ENCODE assay signal across 11 cellular contexts in the genomic region with DNA sequence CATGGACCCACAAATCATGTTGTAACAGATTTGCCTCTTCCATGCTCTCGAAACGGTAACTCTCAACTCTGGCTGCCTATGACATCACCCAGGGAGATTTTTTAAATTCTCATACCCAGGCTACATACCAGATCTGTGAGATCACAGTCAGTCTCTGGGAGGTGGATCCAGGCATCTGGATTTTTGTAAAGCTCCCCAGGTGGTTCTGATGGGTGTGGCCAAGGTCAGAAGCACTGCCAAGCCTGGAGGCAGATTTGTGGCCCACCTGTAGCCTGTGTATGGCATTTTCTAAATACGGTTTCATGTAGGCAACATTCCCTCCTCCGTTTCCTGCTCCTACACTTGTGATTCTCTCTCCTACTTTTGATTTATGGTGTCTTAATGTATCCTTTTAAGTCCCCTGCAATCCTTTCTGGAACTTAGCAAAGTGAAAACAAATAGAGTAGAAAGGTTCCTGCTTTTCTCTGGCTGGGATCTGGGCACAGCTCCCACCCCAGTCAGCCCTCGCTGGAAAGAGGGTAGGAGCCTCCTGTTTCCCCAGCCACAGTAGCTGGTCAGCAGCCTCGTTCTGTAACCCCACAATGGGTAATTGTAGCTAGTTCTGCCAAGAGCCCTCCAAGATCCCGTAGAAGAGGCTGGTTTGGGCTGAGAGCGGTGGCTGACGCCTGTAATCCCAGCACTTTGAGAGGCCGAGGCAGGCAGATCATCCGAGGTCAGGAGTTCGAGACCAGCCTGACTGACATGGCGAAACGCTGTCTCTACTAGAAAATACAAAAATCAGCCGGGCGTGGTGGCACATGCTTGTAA.
DNase-seq lines count a peak whose midpoint lies in the region; ATAC-seq and TF ChIP-seq lines count a peak whose summit lies in the region.
"Had no signal": no experiment of that assay in that cellular context is flagged by ENCODE, and none has a peak within 500 bp of the region (broad histone marks: within the 10 kb centered on the region; RNA-seq: fewer than 3 reads in every experiment).

No MANE protein-coding gene starts in this region.

- H3K36me3 ChIP-seq in HUES6 (ENCODE audit: control insufficient read depth, insufficient read depth, low read length) (no peaks in the 10 kb centered on the region), mesendoderm (ENCODE audit: control insufficient read depth, insufficient read depth, low read length) (no peaks in the 10 kb centered on the region)
- H3K36me3 ChIP-seq: gastrocnemius medialis had no signal

- no peak overlapping the region for H3K4me2 ChIP-seq in mesendoderm (ENCODE audit: low read length)

- no peak overlapping the region for H3K27ac Mint-ChIP-seq in activated T-helper 17 cell treated with anti-CD3 and anti-CD28 coated beads, Interleukin-2, amount 50 U/mL, for 72 hours

- in situ Hi-C loops in ACHN (cut with HindIII; ENCODE audit: low pct_ligation_motif_present, low pct_unique_long_range_greater_than_20kb, low sequenced_read_pairs) = no loop called here

- H2BK5ac ChIP-seq in mesendoderm (ENCODE audit: low read length) = no peak overlapping the region

- no peaks in the 10 kb centered on the region for H3K9me3 Mint-ChIP-seq in activated T-helper 17 cell treated with anti-CD3 and anti-CD28 coated beads, Interleukin-2, amount 50 U/mL, for 72 hours

- H3K36me3 Mint-ChIP-seq in activated T-helper 17 cell treated with anti-CD3 and anti-CD28 coated beads, Interleukin-2, amount 50 U/mL, for 72 hours (ENCODE audit: low read depth) = no peaks in the 10 kb centered on the region

- H3K4me1 Mint-ChIP-seq in activated T-helper 17 cell treated with anti-CD3 and anti-CD28 coated beads, Interleukin-2, amount 50 U/mL, for 72 hours = no peaks in the 10 kb centered on the region

- H4K8ac ChIP-seq in mesendoderm (ENCODE audit: low read depth, low read length) = no peak overlapping the region

- H2BK15ac ChIP-seq in mesendoderm (replicated peaks; ENCODE audit: low read depth) = no peak overlapping the region

- WGBS in mesendoderm (ENCODE audit: extremely low coverage, insufficient coverage, low lambda C conversion rate) = no CpG with 5 or more reads among the region's 16 CpGs

- no peak overlapping the region for H3K4me3 ChIP-seq in HUES6 (ENCODE audit: low read depth, low read length)
- no peak overlapping the region for H3K4me3 ChIP-seq in cardiac fibroblast (replicated peaks in 1 of 2; ENCODE audit: low read depth in 2 of 2, low read length in 2 of 2)
- no peak overlapping the region for H3K4me3 ChIP-seq in mesendoderm (ENCODE audit: low read length)
- H3K4me3 ChIP-seq: gastrocnemius medialis had no signal

- H2BK120ac ChIP-seq in mesendoderm (ENCODE audit: low read depth, low read length) = no peak overlapping the region

- H3K23ac ChIP-seq in mesendoderm (ENCODE audit: low read length) = no peak overlapping the region

- DNase-seq in ACHN (peak; percentile 94), cardiac fibroblast (ENCODE audit: low read depth in 2 of 2) (peak; percentile 70 to 90), mesendoderm (peak; percentile 98), KG1 (lab: John Stamatoyannopoulos, UW) (no peak), DMS53 (lab: John Stamatoyannopoulos, UW) (no peak)
- DNase-seq in activated T-cell treated with anti-CD3 and anti-CD28 coated beads, Interleukin-2, amount 50 U/mL, for 1 hour = no peak
- DNase-seq: DND-41; gastrocnemius medialis; stimulated activated CD4-positive, alpha-beta T cell treated with anti-CD3 and anti-CD28 coated beads, Interleukin-2, amount 100 ng/mL, for 48 hours had no signal

- H3K79me2 ChIP-seq in mesendoderm (ENCODE audit: control insufficient read depth, insufficient read depth, low read length) = no peaks in the 10 kb centered on the region

- no peak overlapping the region for H3K18ac ChIP-seq in mesendoderm (ENCODE audit: low read length)

- no peak overlapping the region for H3K4ac ChIP-seq in mesendoderm (ENCODE audit: low read depth, low read length)

- H3K9ac ChIP-seq in HUES6 (ENCODE audit: low read length) (peak overlapping the region; percentile 66), mesendoderm (ENCODE audit: low read length) (no peak overlapping the region)

- no peaks in the 10 kb centered on the region for H3K9me3 ChIP-seq in HUES6 (ENCODE audit: control insufficient read depth, insufficient read depth, low read depth, low read length)
- H3K9me3 ChIP-seq: gastrocnemius medialis had no signal

- H3K27ac ChIP-seq in HUES6 (ENCODE audit: low read depth, low read length) (peak overlapping the region; percentile 81), mesendoderm (ENCODE audit: low read depth, low read length) (no peak overlapping the region)
- H3K27ac ChIP-seq: gastrocnemius medialis had no signal

- no peak for ATAC-seq in activated T-helper 17 cell treated with anti-CD3 and anti-CD28 coated beads, Interleukin-2, amount 50 U/mL, for 72 hours (replicated peaks)

- peaks cover 17% of the 10 kb centered on the region for H3K27me3 Mint-ChIP-seq in activated T-helper 17 cell treated with anti-CD3 and anti-CD28 coated beads, Interleukin-2, amount 50 U/mL, for 72 hours

- H3K56ac ChIP-seq in mesendoderm (ENCODE audit: low read length) = peak overlapping the region; percentile 25

- H3K79me1 ChIP-seq in mesendoderm (ENCODE audit: low read length) = no peaks in the 10 kb centered on the region

- H2AK5ac ChIP-seq in mesendoderm (ENCODE audit: low read length) = no peak overlapping the region

- TF ChIP-seq CTCF in cardiac fibroblast (IDR thresholded peaks at IDR 0.05; ENCODE audit: low read depth, low read length) = no peak

- no peak overlapping the region for H3K4me3 Mint-ChIP-seq in activated T-helper 17 cell treated with anti-CD3 and anti-CD28 coated beads, Interleukin-2, amount 50 U/mL, for 72 hours

- no peaks in the 10 kb centered on the region for H3K27me3 ChIP-seq in HUES6 (ENCODE audit: control insufficient read depth, insufficient read depth, low read length)
- no peaks in the 10 kb centered on the region for H3K27me3 ChIP-seq in mesendoderm (ENCODE audit: insufficient read depth, low read length, poor library complexity)
- H3K27me3 ChIP-seq: gastrocnemius medialis had no signal

- H3K4me1 ChIP-seq in HUES6 (ENCODE audit: control insufficient read depth, insufficient read depth, low read length) = peaks cover 58% of the 10 kb centered on the region
- peaks cover 18% of the 10 kb centered on the region for H3K4me1 ChIP-seq in mesendoderm (ENCODE audit: control insufficient read depth, low read depth, low read length)

- H4K5ac ChIP-seq in mesendoderm (ENCODE audit: low read length) = no peak overlapping the region

Comparison
In these comparisons a context has a peak if more than half of its experiments do, and no peak if none do; other contexts are left out.
1. DNase-seq: peak in ACHN (single experiment), cardiac fibroblast (2 of 2) and mesendoderm (single experiment); none in activated T-cell treated with anti-CD3 and anti-CD28 coated beads, Interleukin-2, amount 50 U/mL, for 1 hour (single experiment), KG1 (single experiment) and DMS53 (single experiment).